1 cellular context compared by ENCODE assay signal in genomic region chr10:110932505-110933180, GRCh38.
TF ChIP-seq lines count a peak whose summit lies in the region.

No MANE protein-coding gene starts in this region.

TF ChIP-seq in HepG2, 621 proteins besides CTCF, POLR2A, EP300 and RAD21:
- TF ChIP-seq ZBTB26 (CRISPR knock-in tag; IDR thresholded peaks at IDR 0.05; ENCODE audit: borderline replicate concordance) (no peak), EZH2 (conservative IDR thresholded peaks at IDR 0.05; ENCODE audit: low read depth, low read length) (no peak), BCL3 (CRISPR knock-in tag; IDR thresholded peaks at IDR 0.05) (no peak), ARNT2 (CRISPR knock-in tag; IDR thresholded peaks at IDR 0.05; ENCODE audit: low read depth) (no peak), RNF219 (CRISPR knock-in tag; IDR thresholded peaks at IDR 0.05) (no peak), SNAI1 (CRISPR knock-in tag; IDR thresholded peaks at IDR 0.05; ENCODE audit: borderline replicate concordance) (no peak), CHD2 (IDR thresholded peaks at IDR 0.05; ENCODE audit: low read depth, low read length) (no peak), SRY (CRISPR knock-in tag; IDR thresholded peaks at IDR 0.05) (no peak), PHF8 (CRISPR knock-in tag; IDR thresholded peaks at IDR 0.05) (no peak)
